14 cellular contexts compared by ENCODE assay signal in the genomic region with DNA sequence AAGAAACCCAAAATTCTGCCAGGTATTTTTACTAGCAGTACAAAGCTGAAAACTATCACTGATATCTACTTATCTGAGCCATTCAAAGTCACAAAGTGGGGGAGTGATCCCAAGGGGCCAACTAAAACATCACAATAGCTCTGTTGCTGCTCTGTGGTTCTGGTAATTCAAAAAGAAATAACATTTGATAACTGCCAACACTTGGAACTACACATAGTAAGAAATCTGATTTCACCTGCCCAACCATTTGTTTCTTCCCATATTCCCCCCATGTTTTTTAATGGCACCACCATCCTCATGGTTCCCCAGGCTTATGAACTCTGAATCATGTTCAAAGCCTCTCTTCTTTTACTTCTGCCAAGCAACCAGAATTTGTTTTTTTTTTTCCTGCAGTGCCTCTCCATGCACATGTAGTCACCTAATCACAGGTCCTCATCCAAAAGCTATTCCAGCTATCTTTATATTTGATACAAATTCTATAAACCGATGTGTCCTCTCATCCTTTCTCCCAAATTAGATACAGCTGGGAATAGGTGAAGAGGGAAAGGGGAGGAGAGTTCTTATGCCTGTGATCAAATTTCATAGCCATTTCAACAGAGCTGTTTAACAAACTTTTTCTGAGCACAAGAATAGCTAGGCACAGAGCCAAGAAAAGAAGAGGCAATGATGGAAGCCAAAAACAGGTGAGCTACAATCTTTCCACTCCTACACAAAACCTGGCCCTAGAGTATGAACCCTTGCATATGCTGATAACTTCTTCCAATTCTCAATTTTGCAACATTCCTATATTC.
DNase-seq lines count a peak whose midpoint lies in the region; ATAC-seq and TF ChIP-seq lines count a peak whose summit lies in the region.
"Had no signal": no experiment of that assay in that cellular context is flagged by ENCODE, and none has a peak within 500 bp of the region (broad histone marks: within the 10 kb centered on the region; RNA-seq: fewer than 3 reads in every experiment).

No MANE protein-coding gene starts in this region.

- H3K27ac Mint-ChIP-seq in stimulated activated naive CD8-positive, alpha-beta T cell treated with anti-CD3 and anti-CD28 coated beads, Interleukin-15, Interleukin-2, amounts not matched to agents 100 ng/mL and 50 ng/mL, for 24 hours, result no peak overlapping the region

- H3K36me3 Mint-ChIP-seq in stimulated activated naive CD8-positive, alpha-beta T cell treated with anti-CD3 and anti-CD28 coated beads, Interleukin-15, Interleukin-2, amounts not matched to agents 100 ng/mL and 50 ng/mL, for 24 hours (ENCODE audit: low read depth), result no peaks in the 10 kb centered on the region
- H3K36me3 Mint-ChIP-seq: naive B cell had no signal

- H3K4me1 Mint-ChIP-seq in stimulated activated naive CD8-positive, alpha-beta T cell treated with anti-CD3 and anti-CD28 coated beads, Interleukin-15, Interleukin-2, amounts not matched to agents 100 ng/mL and 50 ng/mL, for 24 hours (ENCODE audit: low read depth), result peaks cover 67% of the 10 kb centered on the region

- no peak overlapping the region for H3K9ac ChIP-seq in MM.1S (ENCODE audit: low read length)
- H3K9ac ChIP-seq in adipocyte (ENCODE audit: low read length), result no peak overlapping the region

- no peaks in the 10 kb centered on the region for H3K27me3 Mint-ChIP-seq in stimulated activated naive CD8-positive, alpha-beta T cell treated with anti-CD3 and anti-CD28 coated beads, Interleukin-15, Interleukin-2, amounts not matched to agents 100 ng/mL and 50 ng/mL, for 24 hours
- H3K27me3 Mint-ChIP-seq: B cell, naive B cell had no signal

- peak overlapping the region; percentile 42 for H3K4me3 Mint-ChIP-seq in stimulated activated naive CD8-positive, alpha-beta T cell treated with anti-CD3 and anti-CD28 coated beads, Interleukin-15, Interleukin-2, amounts not matched to agents 100 ng/mL and 50 ng/mL, for 24 hours

- peaks cover 91% of the 10 kb centered on the region for H3K79me2 ChIP-seq in MM.1S (ENCODE audit: low read length)

- H2AFZ ChIP-seq in MM.1S (ENCODE audit: low read length), result no peak overlapping the region

- H3F3A ChIP-seq in MM.1S (ENCODE audit: insufficient read depth, low read length), result no peaks in the 10 kb centered on the region

- H3K4me2 ChIP-seq in MM.1S (ENCODE audit: low read depth, low read length), result peak overlapping the region; percentile 56

- no peak for DNase-seq in stimulated activated naive CD8-positive, alpha-beta T cell treated with anti-CD3 and anti-CD28 coated beads, Interleukin-15, Interleukin-2, amounts not matched to agents 100 U/mL and 50 U/mL, for 24 hours
- no peak for DNase-seq in MM.1S
- DNase-seq in adipocyte (ENCODE audit: low read depth), result peak; percentile 25
- no peak for DNase-seq in AG08396 (ENCODE audit: low spot score)
- DNase-seq in NCI-H1092 (lab: John Stamatoyannopoulos, UW), result no peak
- no peak for DNase-seq in EL
- no peak for DNase-seq in DMS114 treated with DMSO at 0.1 percent for 48 hours (lab: John Stamatoyannopoulos, UW; ENCODE audit: unreplicated experiment)
- DNase-seq: activated CD4-positive, CD25-positive, alpha-beta regulatory T cell; foreskin keratinocyte; GDM1; kidney; naive B cell had no signal

- H4K20me1 ChIP-seq in MM.1S (ENCODE audit: insufficient read depth, low read length), result no peaks in the 10 kb centered on the region

- peaks cover 34% of the 10 kb centered on the region for H3K4me1 ChIP-seq in MM.1S (ENCODE audit: low read length)
- H3K4me1 ChIP-seq in adipocyte (ENCODE audit: control insufficient read depth, insufficient read depth, low read length), result peaks cover 24% of the 10 kb centered on the region

- no peak for ATAC-seq in stimulated activated naive CD8-positive, alpha-beta T cell treated with anti-CD3 and anti-CD28 coated beads, Interleukin-15, Interleukin-2, amounts not matched to agents 100 U/mL and 50 U/mL, for 24 hours

- H3K27me3 ChIP-seq in MM.1S (replicated peaks; ENCODE audit: insufficient read depth, low read length) (no peaks in the 10 kb centered on the region), adipocyte (replicated peaks; ENCODE audit: control insufficient read depth, insufficient read depth, low read length) (peaks cover 9% of the 10 kb centered on the region)
- H3K27me3 ChIP-seq: foreskin keratinocyte had no signal

- no peaks in the 10 kb centered on the region for H3K9me2 ChIP-seq in MM.1S (replicated peaks; ENCODE audit: insufficient read depth, low read length)

- no peaks in the 10 kb centered on the region for H3K9me3 ChIP-seq in MM.1S (replicated peaks; ENCODE audit: insufficient read depth, low read length)
- no peaks in the 10 kb centered on the region for H3K9me3 ChIP-seq in adipocyte (ENCODE audit: control insufficient read depth, low read length)

- peak overlapping the region; percentile 47; the same call in 1 of the 2 replicates for H3K27ac ChIP-seq in MM.1S (ENCODE audit: low read length)
- H3K27ac ChIP-seq: foreskin keratinocyte had no signal

- H3K36me3 ChIP-seq in MM.1S (replicated peaks; ENCODE audit: insufficient read depth, low read length), result no peaks in the 10 kb centered on the region
- H3K36me3 ChIP-seq in adipocyte (ENCODE audit: control insufficient read depth, insufficient read depth, low read length, severe bottlenecking), result no peaks in the 10 kb centered on the region

- H3K4me3 ChIP-seq in MM.1S (ENCODE audit: low read length) (no peak overlapping the region), adipocyte (ENCODE audit: low read length) (no peak overlapping the region)

- no peak for TF ChIP-seq CTCF in MM.1S (IDR thresholded peaks at IDR 0.05; ENCODE audit: low read length)

- H3K9me3 Mint-ChIP-seq in stimulated activated naive CD8-positive, alpha-beta T cell treated with anti-CD3 and anti-CD28 coated beads, Interleukin-15, Interleukin-2, amounts not matched to agents 100 ng/mL and 50 ng/mL, for 24 hours, result no peaks in the 10 kb centered on the region
- H3K9me3 Mint-ChIP-seq: naive B cell had no signal
